1 cellular context compared by ENCODE assay signal in genomic region chr2:178072383-178073301, GRCh38.
A peak's percentile ranks its signal among the peaks of the same experiment; 100 is the strongest.
TF ChIP-seq lines count a peak whose summit lies in the region.

Gene PDE11A, minus strand, starts transcription at chr2:178072777. Its CDS starts 340 bp downstream, at chr2:178072437.

TF ChIP-seq in K562, 482 proteins besides CTCF, POLR2A, EP300 and RAD21 (continued from another document):
- TF ChIP-seq NCOA1 (IDR thresholded peaks at IDR 0.05; ENCODE audit: low read depth) (peak; percentile 65; the same call in 1 of the 2 replicates), ZSCAN29 (IDR thresholded peaks at IDR 0.05) (0 out of 2 replicates have a peak, but pooled peaks have one; percentile 42), TOE1 (IDR thresholded peaks at IDR 0.05; ENCODE audit: borderline replicate concordance) (peak; percentile 69), TOE1 (CRISPR knock-in tag; IDR thresholded peaks at IDR 0.05; ENCODE audit: borderline replicate concordance, low read depth) (no peak), KHSRP (IDR thresholded peaks at IDR 0.05) (no peak), TRIM28 (IDR thresholded peaks at IDR 0.05) (peak; percentile 94), PBX2 (CRISPR knock-in tag; IDR thresholded peaks at IDR 0.05; ENCODE audit: low read depth) (no peak), PBX2 (tag; conservative IDR thresholded peaks at IDR 0.05; ENCODE audit: low read depth) (no peak), NR1H2 (CRISPR knock-in tag; IDR thresholded peaks at IDR 0.05) (peak; percentile 64; the same call in 1 of the 2 replicates), PKNOX1 (IDR thresholded peaks at IDR 0.05) (peak; percentile 84), BDP1 (IDR thresholded peaks at IDR 0.05; ENCODE audit: insufficient read depth, insufficient read length) (no peak), SNAPC5 (CRISPR knock-in tag; IDR thresholded peaks at IDR 0.05) (no peak), RHOXF2B (CRISPR knock-in tag; conservative IDR thresholded peaks at IDR 0.05) (no peak), IFI16 (CRISPR knock-in tag; IDR thresholded peaks at IDR 0.05) (no peak), HNRNPLL (IDR thresholded peaks at IDR 0.05; ENCODE audit: low read depth, low read length, poor library complexity, severe bottlenecking) (peak; percentile 51), CREB1 (IDR thresholded peaks at IDR 0.05) (peak; percentile 54), CREB1 (CRISPR knock-in tag; IDR thresholded peaks at IDR 0.05) (peak; percentile 60), NUFIP1 (IDR thresholded peaks at IDR 0.05; ENCODE audit: partially characterized antibody) (no peak), ZNF830 (CRISPR knock-in tag; IDR thresholded peaks at IDR 0.05) (0 out of 2 replicates have a peak, but pooled peaks have one; percentile 35), FUS (optimal IDR thresholded peaks at IDR 0.05; ENCODE audit: low read depth, low read length) (no peak), FOXK2 (conservative IDR thresholded peaks at IDR 0.05 in 1 of 2, IDR thresholded peaks at IDR 0.05 in 1 of 2; ENCODE audit: low read depth in 2 of 2) (0 out of 4 replicates have a peak, but pooled peaks of 1 of the 2 experiments have one; percentile 11), PTRF (tag; IDR thresholded peaks at IDR 0.05) (no peak), GABPA (tag; conservative IDR thresholded peaks at IDR 0.05; ENCODE audit: low read depth) (peak; percentile 81), SREBF1 (IDR thresholded peaks at IDR 0.05; ENCODE audit: borderline replicate concordance, low read depth, low read length) (0 out of 2 replicates have a peak, but pooled peaks have one; percentile 21), UBTF (IDR thresholded peaks at IDR 0.05; ENCODE audit: borderline replicate concordance in 1 of 2, low read depth in 2 of 2, low read length in 2 of 2) (peak; percentile 94 to 98; a peak in 3 of 4 replicates), DNMT1 (IDR thresholded peaks at IDR 0.05) (no peak), E4F1 (CRISPR knock-in tag; IDR thresholded peaks at IDR 0.05; ENCODE audit: borderline replicate concordance) (0 out of 2 replicates have a peak, but pooled peaks have one; percentile 22), DPF2 (IDR thresholded peaks at IDR 0.05) (peak; percentile 52; the same call in 1 of the 2 replicates), HCFC1 (IDR thresholded peaks at IDR 0.05; ENCODE audit: low read depth, low read length) (peak; percentile 17; the same call in 1 of the 2 replicates), MBD1 (CRISPR knock-in tag; IDR thresholded peaks at IDR 0.05) (no peak), MTA1 (IDR thresholded peaks at IDR 0.05; ENCODE audit: borderline replicate concordance) (0 out of 2 replicates have a peak, but pooled peaks have one; percentile 14), ZBTB33 (CRISPR knock-in tag; IDR thresholded peaks at IDR 0.05) (peak; percentile 69; the same call in 1 of the 2 replicates), DMBX1 (CRISPR knock-in tag; IDR thresholded peaks at IDR 0.05; ENCODE audit: borderline replicate concordance) (0 out of 2 replicates have a peak, but pooled peaks have one; percentile 23), CAMTA2 (CRISPR knock-in tag; conservative IDR thresholded peaks at IDR 0.05) (no peak), FIP1L1 (IDR thresholded peaks at IDR 0.05; ENCODE audit: low read depth, low read length, poor library complexity, severe bottlenecking) (peak; percentile 49)
